8 cellular contexts compared by ENCODE assay signal in the genomic region with DNA sequence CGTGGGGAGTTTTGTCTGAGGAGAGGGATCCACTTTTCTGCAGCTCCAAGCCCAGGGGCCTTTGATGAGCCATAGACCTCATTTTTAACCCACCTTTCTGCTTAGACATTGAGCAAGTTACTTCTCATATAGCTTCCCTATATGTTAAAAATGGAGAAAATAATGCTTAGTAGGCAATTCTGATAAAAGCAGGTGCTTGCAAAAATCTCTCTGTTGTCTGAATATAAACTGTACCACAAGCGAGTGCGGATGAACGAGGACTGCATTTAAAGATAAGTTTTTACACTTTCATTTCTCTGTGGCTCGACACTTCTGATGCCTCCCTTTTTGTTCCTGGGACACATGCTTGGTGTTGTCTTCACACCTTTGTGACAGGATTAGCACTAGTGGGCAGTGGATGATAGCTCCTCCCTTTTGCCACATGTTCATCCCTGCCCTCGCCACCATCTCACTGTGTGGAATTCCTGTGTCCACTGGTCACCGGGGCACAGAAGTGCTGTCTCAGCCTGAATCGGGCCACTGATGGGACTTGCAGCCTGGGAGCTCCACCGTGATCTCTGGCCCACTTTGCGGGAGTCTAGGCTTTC. TPM values are rescaled to one million over a fixed set of nuclear protein-coding genes. Genes with fewer than 3 reads are reported as not detected.
DNase-seq lines count a peak whose midpoint lies in the region; ATAC-seq and TF ChIP-seq lines count a peak whose summit lies in the region.

No MANE protein-coding gene starts in this region.

- peaks cover 39 to 47% (median 40%) of the 10 kb centered on the region in 3 experiments for H3K36me3 Mint-ChIP-seq in H9 (ENCODE audit: insufficient read depth in 1 of 3, low read depth in 3 of 3)
- peaks cover 48% of the 10 kb centered on the region for H3K36me3 Mint-ChIP-seq in activated naive CD8-positive, alpha-beta T cell treated with anti-CD3 and anti-CD28 coated beads for 36 hours

- no peak overlapping the region for H3K56ac ChIP-seq in H9 (ENCODE audit: insufficient read length, low read depth, low read length)

- H3K27me3 ChIP-seq in H9 (ENCODE audit: insufficient read depth, low read length) (no peaks in the 10 kb centered on the region), lower lobe of right lung (ENCODE audit: low read depth) (peaks cover 7% of the 10 kb centered on the region)

- DNase-seq in H9 = no peak
- DNase-seq in activated naive CD8-positive, alpha-beta T cell treated with anti-CD3 and anti-CD28 coated beads for 36 hours = no peak
- no peak for DNase-seq in lower lobe of right lung
- DNase-seq in sciatic nerve (ENCODE audit: low spot score) = no peak
- DNase-seq in MV-4-11 (lab: John Stamatoyannopoulos, UW) = no peak

- H3K4ac ChIP-seq in H9 (ENCODE audit: low read depth, low read length) = no peak overlapping the region

- H3K27ac Mint-ChIP-seq in H9 = no peak overlapping the region; a peak in 1 of 7 replicates
- H3K27ac Mint-ChIP-seq in activated naive CD8-positive, alpha-beta T cell treated with anti-CD3 and anti-CD28 coated beads for 36 hours = peak overlapping the region; percentile 93

- no peak for TF ChIP-seq CTCF in 22Rv1 (IDR thresholded peaks at IDR 0.05)
- no peak for TF ChIP-seq CTCF in H9 (conservative IDR thresholded peaks at IDR 0.05)
- TF ChIP-seq CTCF in lower lobe of right lung (IDR thresholded peaks at IDR 0.05) = no peak

- H4K5ac ChIP-seq in H9 (ENCODE audit: insufficient read length, low read depth, low read length) = no peak overlapping the region

- peaks cover 9 to 10% of the 10 kb centered on the region in 2 experiments for H3K9me3 Mint-ChIP-seq in H9
- H3K9me3 Mint-ChIP-seq in activated naive CD8-positive, alpha-beta T cell treated with anti-CD3 and anti-CD28 coated beads for 36 hours = peaks cover 10% of the 10 kb centered on the region

- no CpG with 5 or more reads among the region's 10 CpGs for WGBS in H9 (ENCODE audit: extremely low coverage, insufficient read length, low lambda C conversion rate)

- H3K14ac ChIP-seq in H9 (ENCODE audit: insufficient read depth, low read length) = peak overlapping the region; percentile 20; the same call in 1 of the 2 replicates

- H3K23ac ChIP-seq in H9 (ENCODE audit: insufficient read length, low read depth, low read length) = no peak overlapping the region

- no peaks in the 10 kb centered on the region for H3K36me3 ChIP-seq in lower lobe of right lung

- peak overlapping the region; percentile 89 to 90 for H3K4me3 Mint-ChIP-seq in H9
- peak overlapping the region; percentile 93 for H3K4me3 Mint-ChIP-seq in activated naive CD8-positive, alpha-beta T cell treated with anti-CD3 and anti-CD28 coated beads for 36 hours

- peak overlapping the region; percentile 89 for H3K4me3 ChIP-seq in lower lobe of right lung

- no peaks in the 10 kb centered on the region; the same call in 1 of the 2 replicates for H3K79me2 ChIP-seq in H9 (ENCODE audit: insufficient read depth, low read length)

- H4K20me1 ChIP-seq in H9 (ENCODE audit: control insufficient read depth, insufficient read depth, insufficient read length) = no peaks in the 10 kb centered on the region

- H2BK15ac ChIP-seq in H9 (ENCODE audit: low read depth, low read length) = no peak overlapping the region

- no peak overlapping the region for H3K18ac ChIP-seq in H9 (ENCODE audit: insufficient read length, low read depth, low read length)

- peaks cover 7% of the 10 kb centered on the region for H3K79me1 ChIP-seq in H9 (ENCODE audit: insufficient read depth, low read depth, low read length, poor library complexity, severe bottlenecking)

- H2BK5ac ChIP-seq in H9 (ENCODE audit: insufficient read length, low read length) = no peak overlapping the region

- peak overlapping the region; percentile 70 for H3K9ac ChIP-seq in H9 (ENCODE audit: extremely low read depth, insufficient read length, low read length)

- no peak overlapping the region for H2BK12ac ChIP-seq in H9 (ENCODE audit: insufficient read length, low read depth, low read length)

- H2BK120ac ChIP-seq in H9 (ENCODE audit: low read depth, low read length, poor library complexity, severe bottlenecking) = no peak overlapping the region

- no peaks in the 10 kb centered on the region; the same call in 1 of the 2 replicates for H3K4me1 ChIP-seq in H9 (ENCODE audit: insufficient read depth, low read length)
- H3K4me1 ChIP-seq in lower lobe of right lung = peaks cover 6% of the 10 kb centered on the region

- no peak for ATAC-seq in lower lobe of right lung
- no peak for ATAC-seq in esophagus mucosa
- no peak for ATAC-seq in sciatic nerve
- no peak for ATAC-seq in GM18858 (IDR thresholded peaks at IDR 0.05; ENCODE audit: unreplicated experiment)

- H2AFZ ChIP-seq in H9 (ENCODE audit: low read length) = no peak overlapping the region

- H3K4me2 ChIP-seq in H9 (ENCODE audit: insufficient read depth, insufficient read length, low read length) = peak overlapping the region; percentile 92

- H3T11ph ChIP-seq in H9 (ENCODE audit: low read length) = no peak overlapping the region

- H4K91ac ChIP-seq in H9 (ENCODE audit: insufficient read length, low read depth, low read length) = no peak overlapping the region

- H4K8ac ChIP-seq in H9 (replicated peaks; ENCODE audit: insufficient read length, low read depth, low read length) = no peak overlapping the region

- H3K27ac ChIP-seq in 22Rv1 (peak overlapping the region; percentile 99), H9 (ENCODE audit: insufficient read length, low read depth, low read length) (no peak overlapping the region), lower lobe of right lung (no peak overlapping the region)

- peaks cover 8% of the 10 kb centered on the region for H3K23me2 ChIP-seq in H9 (ENCODE audit: insufficient read length, low read depth, low read length, poor library complexity, severe bottlenecking)

- H3K27me3 Mint-ChIP-seq in H9 (ENCODE audit: low read depth) = peaks cover 1% of the 10 kb centered on the region; the same call in 1 of the 2 replicates
- peaks cover 49% of the 10 kb centered on the region for H3K27me3 Mint-ChIP-seq in activated naive CD8-positive, alpha-beta T cell treated with anti-CD3 and anti-CD28 coated beads for 36 hours

- no peak overlapping the region for H2AK5ac ChIP-seq in H9 (ENCODE audit: insufficient read length, low read length)

- no peak overlapping the region for H2BK20ac ChIP-seq in H9 (ENCODE audit: low read depth, low read length, poor library complexity, severe bottlenecking)

- intact Hi-C loops in lower lobe of right lung (cut with DNase I) (no loop called here), sciatic nerve (cut with DNase I) (no loop called here)

- H3K4me1 Mint-ChIP-seq in H9 = peaks cover 30 to 31% of the 10 kb centered on the region in 2 experiments
- H3K4me1 Mint-ChIP-seq in activated naive CD8-positive, alpha-beta T cell treated with anti-CD3 and anti-CD28 coated beads for 36 hours = peaks cover 19% of the 10 kb centered on the region

- H3K9me3 ChIP-seq in H9 (ENCODE audit: control insufficient read depth, low read depth, low read length) (no peaks in the 10 kb centered on the region), lower lobe of right lung (no peaks in the 10 kb centered on the region)

RNA-seq across cellular contexts. Expression of a gene that starts 1.6 kb away (rescaled TPM):
- total RNA-seq in H9 (2021) (135 and 140 TPM in 2 replicates), lower lobe of right lung (6.4 TPM), esophagus mucosa (28.4 TPM), sciatic nerve (1.8 TPM)
- 100 to 1,000 TPM; 364 to 369 TPM for total RNA-seq in activated naive CD8-positive, alpha-beta T cell treated with anti-CD3 and anti-CD28 coated beads for 36 hours

RNA-seq across cellular contexts. Expression of a gene that starts 53.4 kb away (rescaled TPM):
- total RNA-seq in H9 (2021) (37.9 and 40.3 TPM in 2 replicates), lower lobe of right lung (82.2 TPM), esophagus mucosa (50.3 TPM), sciatic nerve (81.3 TPM)
- total RNA-seq in activated naive CD8-positive, alpha-beta T cell treated with anti-CD3 and anti-CD28 coated beads for 36 hours = 10 to 100 TPM; 61.7 to 75.2 TPM
